Comparison of ENCODE assay signal across 25 cellular contexts in the genomic region with DNA sequence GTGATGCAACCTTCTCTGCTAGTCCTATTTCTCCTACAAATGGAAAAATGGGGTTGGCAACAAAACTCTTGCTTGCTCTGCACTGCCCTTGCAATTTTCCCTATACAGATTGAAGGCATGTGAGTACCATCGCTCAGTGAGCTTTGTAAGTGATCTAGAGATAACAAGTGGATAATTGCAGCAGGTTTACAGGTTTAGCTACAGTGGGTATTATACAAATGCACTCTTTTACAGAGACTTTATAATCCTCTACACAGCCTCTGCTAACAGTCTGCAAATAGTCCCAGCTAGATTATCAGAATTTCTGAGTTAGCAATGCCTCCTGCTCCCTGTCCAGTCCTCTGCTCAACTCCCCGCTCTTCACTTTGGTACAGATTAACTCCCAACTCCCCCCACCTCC. TPM values are rescaled to one million over a fixed set of nuclear protein-coding genes. Genes with fewer than 3 reads are reported as not detected.
A peak's percentile ranks its signal among the peaks of the same experiment; 100 is the strongest.
DNase-seq lines count a peak whose midpoint lies in the region; ATAC-seq and TF ChIP-seq lines count a peak whose summit lies in the region.
"Had no signal": no experiment of that assay in that cellular context is flagged by ENCODE, and none has a peak within 500 bp of the region (broad histone marks: within the 10 kb centered on the region; RNA-seq: fewer than 3 reads in every experiment).

No MANE protein-coding gene starts in this region.

- no peaks in the 10 kb centered on the region for H3K27me3 Mint-ChIP-seq in activated CD4-positive, alpha-beta memory T cell treated with anti-CD3 and anti-CD28 coated beads for 36 hours
- H3K27me3 Mint-ChIP-seq in activated CD4-positive, alpha-beta memory T cell treated with anti-CD3 and anti-CD28 coated beads, Interleukin-2, amount 10 ng/mL, durations not matched to agents 7 days and 5 days = no peaks in the 10 kb centered on the region
- no peaks in the 10 kb centered on the region for H3K27me3 Mint-ChIP-seq in activated CD8-positive, alpha-beta T cell treated with anti-CD3 and anti-CD28 coated beads, Interleukin-2, amount 10 ng/mL, durations not matched to agents 7 days and 5 days (ENCODE audit: low read depth)

- H2BK5ac ChIP-seq in neuronal stem cell (ENCODE audit: low read length) = no peak overlapping the region

- H3K4me2 ChIP-seq in DND-41 (ENCODE audit: insufficient read depth, low read length) (peak overlapping the region; percentile 65), neuronal stem cell (ENCODE audit: insufficient read depth, low read length, poor library complexity, severe bottlenecking) (peak overlapping the region; percentile 14)

- H3K36me3 ChIP-seq in DND-41 (ENCODE audit: insufficient read depth, low read length) = peaks cover 97% of the 10 kb centered on the region
- peaks cover 0 to 4% of the 10 kb centered on the region in 2 donors for H3K36me3 ChIP-seq in neuronal stem cell (replicated peaks in 1 of 2; ENCODE audit: control insufficient read depth in 2 of 2, insufficient read depth in 2 of 2, low read length in 2 of 2)
- H3K36me3 ChIP-seq: breast epithelium, MG63, tibial artery had no signal

- no peak overlapping the region for H3K4ac ChIP-seq in neuronal stem cell (ENCODE audit: low read length)

- no peak overlapping the region for H2BK120ac ChIP-seq in neuronal stem cell (ENCODE audit: low read depth, low read length)

- peak overlapping the region; percentile 34 for H3K4me3 Mint-ChIP-seq in activated CD4-positive, alpha-beta memory T cell treated with anti-CD3 and anti-CD28 coated beads for 36 hours
- no peak overlapping the region for H3K4me3 Mint-ChIP-seq in activated CD4-positive, alpha-beta memory T cell treated with anti-CD3 and anti-CD28 coated beads, Interleukin-2, amount 10 ng/mL, durations not matched to agents 7 days and 5 days
- H3K4me3 Mint-ChIP-seq in activated CD8-positive, alpha-beta T cell treated with anti-CD3 and anti-CD28 coated beads, Interleukin-2, amount 10 ng/mL, durations not matched to agents 7 days and 5 days = peak overlapping the region; percentile 80
- H3K4me3 Mint-ChIP-seq: naive B cell; stimulated activated effector memory CD8-positive, alpha-beta T cell treated with anti-CD3 and anti-CD28 coated beads, Interleukin-12 subunit alpha, Interleukin-12 subunit beta, amount 100 ng/mL, for 72 hours had no signal

- no peak overlapping the region for H2BK12ac ChIP-seq in neuronal stem cell (ENCODE audit: low read length)

- WGBS in neuronal stem cell (ENCODE audit: extremely low coverage in 2 of 2, insufficient read length in 2 of 2, insufficient replicate concordance in 1 of 2), 2 donors = no CpG with 5 or more reads among the region's 2 CpGs

- intact Hi-C loops in activated CD4-positive, alpha-beta memory T cell treated with anti-CD3 and anti-CD28 coated beads for 36 hours (cut with micrococcal nuclease) = no loop called here

- no peak overlapping the region for H2AFZ ChIP-seq in DND-41 (ENCODE audit: low read depth, low read length)
- no peak overlapping the region for H2AFZ ChIP-seq in neuronal stem cell (ENCODE audit: low read length)
- H2AFZ ChIP-seq: GM23248 had no signal

- H3K14ac ChIP-seq in neuronal stem cell (ENCODE audit: low read length) = no peak overlapping the region

- H3K9me3 Mint-ChIP-seq in activated CD4-positive, alpha-beta memory T cell treated with anti-CD3 and anti-CD28 coated beads for 36 hours = no peaks in the 10 kb centered on the region
- H3K9me3 Mint-ChIP-seq in activated CD4-positive, alpha-beta memory T cell treated with anti-CD3 and anti-CD28 coated beads, Interleukin-2, amount 10 ng/mL, durations not matched to agents 7 days and 5 days = no peaks in the 10 kb centered on the region
- H3K9me3 Mint-ChIP-seq in activated CD8-positive, alpha-beta T cell treated with anti-CD3 and anti-CD28 coated beads, Interleukin-2, amount 10 ng/mL, durations not matched to agents 7 days and 5 days (ENCODE audit: insufficient read depth) = no peaks in the 10 kb centered on the region
- H3K9me3 Mint-ChIP-seq: naive B cell; stimulated activated effector memory CD8-positive, alpha-beta T cell treated with anti-CD3 and anti-CD28 coated beads, Interleukin-12 subunit alpha, Interleukin-12 subunit beta, amount 100 ng/mL, for 72 hours had no signal

- no peak for DNase-seq in activated CD4-positive, alpha-beta memory T cell treated with anti-CD3 and anti-CD28 coated beads for 36 hours
- no peak for DNase-seq in activated CD4-positive, alpha-beta memory T cell treated with anti-CD3 and anti-CD28 coated beads, Interleukin-2, amount 10 ng/mL, durations not matched to agents 7 days and 5 days
- no peak for DNase-seq in DND-41
- DNase-seq in activated CD8-positive, alpha-beta T cell treated with anti-CD3 and anti-CD28 coated beads, Interleukin-2, amount 10 ng/mL, durations not matched to agents 7 days and 5 days = no peak
- no peak for DNase-seq in neuronal stem cell (ENCODE audit: low spot score)
- DNase-seq in NCI-H187 (lab: John Stamatoyannopoulos, UW) = no peak
- DNase-seq in NCI-H146 (lab: John Stamatoyannopoulos, UW) = no peak
- DNase-seq: DMS53, GM23248, left cardiac atrium, mesenchymal stem cell, MG63, naive B cell, NCI-H187 treated with DMSO at 0.1 percent for 48 hours, NCI-H446, RPMI8226, tibial artery had no signal

- CTCF ChIA-PET in activated CD4-positive, alpha-beta memory T cell treated with anti-CD3 and anti-CD28 coated beads for 36 hours (lab: Charles Lee) = interaction anchor here (1.1 to 1.2 kb wide), 4 partner anchors 60 to 415 kb away, joined by 3 to 5 read pairs (median 4); no protein-coding TSS in a partner anchor
- CTCF ChIA-PET in activated CD4-positive, alpha-beta memory T cell treated with anti-CD3 and anti-CD28 coated beads, Interleukin-2, amount 10 ng/mL, durations not matched to agents 7 days and 5 days (lab: Charles Lee) = interaction anchor here (0.6 to 1.8 kb wide), 2 partner anchors 36 to 139 kb away, joined by 4 to 10 read pairs; no protein-coding TSS in a partner anchor
- CTCF ChIA-PET in activated CD8-positive, alpha-beta T cell treated with anti-CD3 and anti-CD28 coated beads, Interleukin-2, amount 10 ng/mL, durations not matched to agents 7 days and 5 days (lab: Charles Lee) = interaction anchor here (1.6 to 6.0 kb wide), 7 partner anchors 12 to 415 kb away, joined by 6 to 33 read pairs (median 21); no protein-coding TSS in a partner anchor

- no peak overlapping the region for H2AK5ac ChIP-seq in neuronal stem cell (ENCODE audit: low read depth, low read length)

- no peak overlapping the region for H2BK15ac ChIP-seq in neuronal stem cell (ENCODE audit: low read length)

- POLR2A ChIA-PET in activated CD4-positive, alpha-beta memory T cell treated with anti-CD3 and anti-CD28 coated beads for 36 hours (lab: Charles Lee) = interaction anchor here (0.5 kb wide), 1 partner anchor 45 kb away, joined by 3 read pairs; no protein-coding TSS in a partner anchor
- POLR2A ChIA-PET in activated CD4-positive, alpha-beta memory T cell treated with anti-CD3 and anti-CD28 coated beads, Interleukin-2, amount 10 ng/mL, durations not matched to agents 7 days and 5 days (lab: Charles Lee) = interaction anchor here (0.9 to 6.1 kb wide), 3 partner anchors 39 to 50 kb away, joined by 3 to 21 read pairs (median 4); no protein-coding TSS in a partner anchor
- POLR2A ChIA-PET in activated CD8-positive, alpha-beta T cell treated with anti-CD3 and anti-CD28 coated beads, Interleukin-2, amount 10 ng/mL, durations not matched to agents 7 days and 5 days (lab: Charles Lee) = interaction anchor here (1.2 to 4.9 kb wide), 5 partner anchors 9 to 48 kb away, joined by 3 to 20 read pairs (median 4); a partner anchor contains a TSS

- H3K27me3 ChIP-seq in DND-41 (ENCODE audit: insufficient read depth, low read length, poor library complexity) = no peaks in the 10 kb centered on the region
- no peaks in the 10 kb centered on the region for H3K27me3 ChIP-seq in neuronal stem cell (ENCODE audit: control insufficient read depth in 3 of 3, insufficient read depth in 3 of 3, low read depth in 1 of 3, low read length in 3 of 3)

- H4K8ac ChIP-seq in neuronal stem cell (ENCODE audit: low read depth, low read length) = no peak overlapping the region

- no peaks in the 10 kb centered on the region for H3K79me1 ChIP-seq in neuronal stem cell (ENCODE audit: low read depth, low read length)

- H3K27ac ChIP-seq in DND-41 (ENCODE audit: low read length) (peak overlapping the region; percentile 95), neuronal stem cell (replicated peaks; ENCODE audit: low read length) (no peak overlapping the region)
- H3K27ac ChIP-seq: breast epithelium, coronary artery, GM23248, HL-60, SK-N-MC, tibial artery had no signal

- peaks cover 85% of the 10 kb centered on the region for H4K20me1 ChIP-seq in DND-41 (ENCODE audit: insufficient read depth, low read length)

- peak overlapping the region; percentile 95; the same call in 1 of the 2 replicates for H3K9ac ChIP-seq in DND-41 (ENCODE audit: low read depth, low read length)
- no peak overlapping the region for H3K9ac ChIP-seq in neuronal stem cell (ENCODE audit: low read depth, low read length, poor library complexity)
- H3K9ac ChIP-seq: GM23248 had no signal

- no peak overlapping the region for H3K23ac ChIP-seq in neuronal stem cell (ENCODE audit: low read depth, low read length, poor library complexity)

- H3K9me3 ChIP-seq in DND-41 (ENCODE audit: insufficient read depth, low read length, severe bottlenecking) = no peaks in the 10 kb centered on the region
- H3K9me3 ChIP-seq in neuronal stem cell (replicated peaks in 1 of 2; ENCODE audit: control insufficient read depth in 2 of 2, insufficient read depth in 1 of 2, low read depth in 1 of 2, low read length in 2 of 2) = peaks cover 0 to 2% of the 10 kb centered on the region in 2 donors
- H3K9me3 ChIP-seq: breast epithelium, MG63, tibial artery had no signal

- H3K4me3 ChIP-seq in DND-41 (ENCODE audit: low read depth in 1 of 2, low read length in 2 of 2) = peak overlapping the region in 1 of 2 experiments; percentile 64; a peak in 3 of 4 replicates
- H3K4me3 ChIP-seq in neuronal stem cell (ENCODE audit: low read length in 2 of 2) = no peak overlapping the region
- H3K4me3 ChIP-seq: breast epithelium, coronary artery, GM12878, GM23248, MG63, SK-N-MC, tibial artery had no signal

- H3K4me1 Mint-ChIP-seq in activated CD4-positive, alpha-beta memory T cell treated with anti-CD3 and anti-CD28 coated beads for 36 hours (ENCODE audit: low read depth) = peaks cover 83% of the 10 kb centered on the region
- H3K4me1 Mint-ChIP-seq in activated CD4-positive, alpha-beta memory T cell treated with anti-CD3 and anti-CD28 coated beads, Interleukin-2, amount 10 ng/mL, durations not matched to agents 7 days and 5 days = peaks cover 71% of the 10 kb centered on the region
- peaks cover 79% of the 10 kb centered on the region for H3K4me1 Mint-ChIP-seq in activated CD8-positive, alpha-beta T cell treated with anti-CD3 and anti-CD28 coated beads, Interleukin-2, amount 10 ng/mL, durations not matched to agents 7 days and 5 days (ENCODE audit: low read depth)
- H3K4me1 Mint-ChIP-seq: stimulated activated effector memory CD8-positive, alpha-beta T cell treated with anti-CD3 and anti-CD28 coated beads, Interleukin-12 subunit alpha, Interleukin-12 subunit beta, amount 100 ng/mL, for 72 hours had no signal

- no peak for ATAC-seq in DND-41 (ENCODE audit: insufficient read depth, low read depth)
- peak; percentile 21 for ATAC-seq in activated CD8-positive, alpha-beta T cell treated with anti-CD3 and anti-CD28 coated beads, Interleukin-2, amount 10 ng/mL, durations not matched to agents 7 days and 5 days
- no peak for ATAC-seq in HG03442 (IDR thresholded peaks at IDR 0.05; ENCODE audit: unreplicated experiment)
- ATAC-seq: GM12878; left cardiac atrium; sciatic nerve; stimulated activated effector memory CD8-positive, alpha-beta T cell treated with anti-CD3 and anti-CD28 coated beads, Interleukin-12 subunit alpha, Interleukin-12 subunit beta, amount 100 ng/mL, for 72 hours had no signal

- no peak overlapping the region for H3K18ac ChIP-seq in neuronal stem cell (ENCODE audit: low read length)

- H3K79me2 ChIP-seq in DND-41 (ENCODE audit: insufficient read depth, low read length) = peaks cover 100% of the 10 kb centered on the region

- no peak for TF ChIP-seq CTCF in DND-41 (IDR thresholded peaks at IDR 0.05; ENCODE audit: borderline replicate concordance, extremely low read depth, low read length, poor library complexity, severe bottlenecking)

- peaks cover 22% of the 10 kb centered on the region for H3K36me3 Mint-ChIP-seq in activated CD4-positive, alpha-beta memory T cell treated with anti-CD3 and anti-CD28 coated beads for 36 hours
- peaks cover 34% of the 10 kb centered on the region for H3K36me3 Mint-ChIP-seq in activated CD4-positive, alpha-beta memory T cell treated with anti-CD3 and anti-CD28 coated beads, Interleukin-2, amount 10 ng/mL, durations not matched to agents 7 days and 5 days (ENCODE audit: low read depth)
- peaks cover 62% of the 10 kb centered on the region for H3K36me3 Mint-ChIP-seq in activated CD8-positive, alpha-beta T cell treated with anti-CD3 and anti-CD28 coated beads, Interleukin-2, amount 10 ng/mL, durations not matched to agents 7 days and 5 days (ENCODE audit: low read depth)
- H3K36me3 Mint-ChIP-seq: naive B cell; stimulated activated effector memory CD8-positive, alpha-beta T cell treated with anti-CD3 and anti-CD28 coated beads, Interleukin-12 subunit alpha, Interleukin-12 subunit beta, amount 100 ng/mL, for 72 hours had no signal

- H3K4me1 ChIP-seq in DND-41 (ENCODE audit: insufficient read depth, low read length) (peaks cover 92% of the 10 kb centered on the region), neuronal stem cell (ENCODE audit: control insufficient read depth in 2 of 2, insufficient read depth in 1 of 2, low read depth in 1 of 2, low read length in 2 of 2) (peaks cover 0 to 2% of the 10 kb centered on the region in 2 donors)
- H3K4me1 ChIP-seq: breast epithelium, tibial artery had no signal

- H3K27ac Mint-ChIP-seq in activated CD4-positive, alpha-beta memory T cell treated with anti-CD3 and anti-CD28 coated beads for 36 hours = peak overlapping the region; percentile 71
- H3K27ac Mint-ChIP-seq in activated CD4-positive, alpha-beta memory T cell treated with anti-CD3 and anti-CD28 coated beads, Interleukin-2, amount 10 ng/mL, durations not matched to agents 7 days and 5 days = no peak overlapping the region
- peak overlapping the region; percentile 69 for H3K27ac Mint-ChIP-seq in activated CD8-positive, alpha-beta T cell treated with anti-CD3 and anti-CD28 coated beads, Interleukin-2, amount 10 ng/mL, durations not matched to agents 7 days and 5 days
- H3K27ac Mint-ChIP-seq: stimulated activated effector memory CD8-positive, alpha-beta T cell treated with anti-CD3 and anti-CD28 coated beads, Interleukin-12 subunit alpha, Interleukin-12 subunit beta, amount 100 ng/mL, for 72 hours had no signal

- no peak overlapping the region for H4K91ac ChIP-seq in neuronal stem cell (ENCODE audit: low read depth, low read length, poor library complexity)

RNA-seq across cellular contexts. Expression of a gene that starts 11.1 kb away (rescaled TPM):
- 100 to 1,000 TPM; 111 to 122 TPM for total RNA-seq in activated CD4-positive, alpha-beta memory T cell treated with anti-CD3 and anti-CD28 coated beads for 36 hours
- 10 to 100 TPM; 67.4 to 68.2 TPM for total RNA-seq in activated CD4-positive, alpha-beta memory T cell treated with anti-CD3 and anti-CD28 coated beads, Interleukin-2, amount 10 ng/mL, durations not matched to agents 7 days and 5 days
- total RNA-seq in activated CD8-positive, alpha-beta T cell treated with anti-CD3 and anti-CD28 coated beads, Interleukin-2, amount 10 ng/mL, durations not matched to agents 7 days and 5 days = 100 to 1,000 TPM; 205 to 246 TPM
- 17.2 TPM for polyA plus RNA-seq in neuronal stem cell (2013, experiment 1 of 2)
- polyA plus RNA-seq in neuronal stem cell (2013, experiment 2 of 2) = 17.0 TPM
- total RNA-seq: GM23248 had no signal
